In genomic region chr10:43421519-43421918, GRCh38 we compare ENCODE assay signal across 8 cellular contexts. TPM values are rescaled to one million over a fixed set of nuclear protein-coding genes. Genes with fewer than 3 reads are reported as not detected.
DNase-seq lines count a peak whose midpoint lies in the region; ATAC-seq and TF ChIP-seq lines count a peak whose summit lies in the region.

No MANE protein-coding gene starts in this region.

- H3K27ac ChIP-seq in ascending aorta: peak overlapping the region; percentile 94 to 95

- no peaks in the 10 kb centered on the region for H3K36me3 ChIP-seq in ascending aorta

- peak overlapping the region; percentile 63 for H3K4me3 Mint-ChIP-seq in stimulated activated naive CD8-positive, alpha-beta T cell treated with anti-CD3 and anti-CD28 coated beads, Interleukin-15, Interleukin-2, amounts not matched to agents 100 ng/mL and 50 ng/mL, for 24 hours

- peaks cover 57% of the 10 kb centered on the region for H3K4me1 Mint-ChIP-seq in stimulated activated naive CD8-positive, alpha-beta T cell treated with anti-CD3 and anti-CD28 coated beads, Interleukin-15, Interleukin-2, amounts not matched to agents 100 ng/mL and 50 ng/mL, for 24 hours (ENCODE audit: low read depth)

- H3K27me3 Mint-ChIP-seq in stimulated activated naive CD8-positive, alpha-beta T cell treated with anti-CD3 and anti-CD28 coated beads, Interleukin-15, Interleukin-2, amounts not matched to agents 100 ng/mL and 50 ng/mL, for 24 hours: no peaks in the 10 kb centered on the region

- H3K9me3 ChIP-seq in ascending aorta: no peaks in the 10 kb centered on the region

- H3K27ac Mint-ChIP-seq in stimulated activated naive CD8-positive, alpha-beta T cell treated with anti-CD3 and anti-CD28 coated beads, Interleukin-15, Interleukin-2, amounts not matched to agents 100 ng/mL and 50 ng/mL, for 24 hours: peak overlapping the region; percentile 75

- ATAC-seq in stimulated activated naive CD8-positive, alpha-beta T cell treated with anti-CD3 and anti-CD28 coated beads, Interleukin-15, Interleukin-2, amounts not matched to agents 100 U/mL and 50 U/mL, for 24 hours: no peak
- no peak for ATAC-seq in HG03439 (IDR thresholded peaks at IDR 0.05; ENCODE audit: unreplicated experiment)
- no peak for ATAC-seq in GM18519 (IDR thresholded peaks at IDR 0.05; ENCODE audit: low FRiP score, unreplicated experiment)

- H3K36me3 Mint-ChIP-seq in stimulated activated naive CD8-positive, alpha-beta T cell treated with anti-CD3 and anti-CD28 coated beads, Interleukin-15, Interleukin-2, amounts not matched to agents 100 ng/mL and 50 ng/mL, for 24 hours (ENCODE audit: low read depth): no peaks in the 10 kb centered on the region

- peaks cover 0 to 12% of the 10 kb centered on the region in 2 donors for H3K4me1 ChIP-seq in ascending aorta

- TF ChIP-seq CTCF in ascending aorta (IDR thresholded peaks at IDR 0.05): no peak

- intact Hi-C loops in ascending aorta (cut with DNase I): loop anchor here (2.0 kb wide), 1 partner anchor 25 kb away; no protein-coding TSS in a partner anchor

- peak overlapping the region; percentile 72 to 73 for H3K4me3 ChIP-seq in ascending aorta

- H3K27me3 ChIP-seq in ascending aorta: no peaks in the 10 kb centered on the region

- no peaks in the 10 kb centered on the region for H3K9me3 Mint-ChIP-seq in stimulated activated naive CD8-positive, alpha-beta T cell treated with anti-CD3 and anti-CD28 coated beads, Interleukin-15, Interleukin-2, amounts not matched to agents 100 ng/mL and 50 ng/mL, for 24 hours

- no peak for DNase-seq in stimulated activated naive CD8-positive, alpha-beta T cell treated with anti-CD3 and anti-CD28 coated beads, Interleukin-15, Interleukin-2, amounts not matched to agents 100 U/mL and 50 U/mL, for 24 hours
- no peak for DNase-seq in ascending aorta (ENCODE audit: low spot score in 2 of 2)
- DNase-seq in myocyte (ENCODE audit: low read depth): peak; percentile 5
- no peak for DNase-seq in stimulated activated CD4-positive, alpha-beta T cell treated with anti-CD3 and anti-CD28 coated beads, Interleukin-4, amount 100 ng/mL, for 4 hours
- no peak for DNase-seq in kidney glomerular epithelial cell (lab: John Stamatoyannopoulos, UW)

RNA-seq across cellular contexts. Expression of gene HNRNPF, which starts 12.5 kb away (rescaled TPM):
- total RNA-seq in ascending aorta: 101 TPM
- total RNA-seq in myocyte: 143 and 200 TPM in 2 replicates
- polyA plus RNA-seq in myocyte (2012): 88.2 TPM

RNA-seq across cellular contexts. Expression of gene ZNF487, which starts 15.4 kb away (rescaled TPM):
- total RNA-seq in ascending aorta (3.9 TPM), myocyte (2.9 and 3.1 TPM in 2 replicates)
- polyA plus RNA-seq in myocyte (2012): 2.7 TPM

RNA-seq across cellular contexts. Expression of gene FXYD4, which starts 50.1 kb away (rescaled TPM):
- total RNA-seq in ascending aorta: not detected
- 1.8 and 6.1 TPM in 2 replicates for total RNA-seq in myocyte
- polyA plus RNA-seq in myocyte (2012): 2.9 TPM
